Comparison of ENCODE assay signal across 1 cellular context in the genomic region with DNA sequence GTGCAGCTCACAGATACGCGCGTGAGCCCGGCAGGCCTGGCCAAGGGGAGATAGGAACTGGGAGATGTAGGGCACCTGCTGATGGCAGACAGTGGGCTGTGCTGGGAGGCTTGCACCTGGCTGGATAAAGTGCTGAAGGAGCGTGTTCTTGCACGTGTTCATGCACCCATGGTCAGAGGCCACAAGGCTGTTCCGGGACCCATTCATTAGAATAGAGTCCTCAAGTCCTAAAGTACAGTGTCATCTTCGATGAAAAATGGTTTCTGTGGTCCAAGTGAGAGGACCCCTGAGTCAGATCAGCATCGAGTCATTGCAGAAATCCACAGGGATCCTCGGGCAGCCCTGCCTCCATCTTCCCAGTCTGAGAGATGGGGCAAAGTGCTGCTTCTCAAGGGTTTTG.
A peak's percentile ranks its signal among the peaks of the same experiment; 100 is the strongest.
TF ChIP-seq lines count a peak whose summit lies in the region.

No MANE protein-coding gene starts in this region.

TF ChIP-seq in HepG2, 621 proteins besides CTCF, POLR2A, EP300 and RAD21:
- TF ChIP-seq, protein P1, sequence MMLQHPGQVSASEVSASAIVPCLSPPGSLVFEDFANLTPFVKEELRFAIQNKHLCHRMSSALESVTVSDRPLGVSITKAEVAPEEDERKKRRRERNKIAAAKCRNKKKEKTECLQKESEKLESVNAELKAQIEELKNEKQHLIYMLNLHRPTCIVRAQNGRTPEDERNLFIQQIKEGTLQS (CRISPR knock-in tag; IDR thresholded peaks at IDR 0.05) = no peak
- TF ChIP-seq RBM22 (optimal IDR thresholded peaks at IDR 0.05; ENCODE audit: low read length) = peak; percentile 24
